ENCODE assay signal across 2 cellular contexts in genomic region chr2:159586034-159586433, GRCh38.
TF ChIP-seq lines count a peak whose summit lies in the region.

No MANE protein-coding gene starts in this region.

TF ChIP-seq in HepG2, 621 proteins besides CTCF, POLR2A, EP300 and RAD21:
- TF ChIP-seq MAFF (IDR thresholded peaks at IDR 0.05; ENCODE audit: low read depth, low read length) (peak; percentile 29; the same call in 1 of the 2 replicates), MAFK (conservative IDR thresholded peaks at IDR 0.05 in 1 of 2, IDR thresholded peaks at IDR 0.05 in 1 of 2; ENCODE audit: low read length in 2 of 2) (peak in 1 of 2 experiments; percentile 69; a peak in 2 of 4 replicates), NFATC3 (CRISPR knock-in tag; IDR thresholded peaks at IDR 0.05) (no peak), KLF16 (CRISPR knock-in tag; IDR thresholded peaks at IDR 0.05) (no peak)

TF ChIP-seq in K562, 482 proteins besides CTCF, POLR2A, EP300 and RAD21:
- TF ChIP-seq ZNF316 (IDR thresholded peaks at IDR 0.05) (peak; percentile 84), C11orf30 (IDR thresholded peaks at IDR 0.05; ENCODE audit: low read depth) (peak; percentile 60), MAFG (tag; conservative IDR thresholded peaks at IDR 0.05) (0 out of 2 replicates have a peak, but pooled peaks have one; percentile 23), MAFF (IDR thresholded peaks at IDR 0.05; ENCODE audit: low read length) (peak; percentile 36; the same call in 1 of the 2 replicates), ZNF707 (CRISPR knock-in tag; conservative IDR thresholded peaks at IDR 0.05) (no peak)
